In the genomic region with DNA sequence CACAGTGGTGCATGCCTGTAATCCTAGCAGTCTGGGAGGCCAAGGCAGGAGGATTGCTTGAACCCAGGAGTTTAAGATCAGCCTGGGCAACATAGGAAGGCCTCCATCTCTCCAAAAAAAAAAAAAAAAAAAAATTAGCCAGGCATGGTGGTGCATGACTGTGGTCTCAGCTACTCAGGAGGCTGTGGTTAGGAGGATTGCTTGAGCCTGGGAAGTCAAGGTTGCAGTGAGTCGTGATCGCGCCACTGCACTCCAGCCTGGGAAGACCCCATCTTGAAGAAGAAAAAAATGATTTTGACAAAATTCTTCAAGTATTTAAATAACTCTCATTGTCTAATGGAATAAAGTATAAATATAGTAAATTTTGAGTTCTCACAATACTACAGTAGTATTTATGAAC, we compare ENCODE assay signal across 20 cellular contexts.
"Had no signal": no experiment of that assay in that cellular context is flagged by ENCODE, and none has a peak within 500 bp of the region (broad histone marks: within the 10 kb centered on the region; RNA-seq: fewer than 3 reads in every experiment).

No MANE protein-coding gene starts in this region.

- ATAC-seq: activated T-cell treated with anti-CD3 and anti-CD28 coated beads, Interleukin-2, amount 50 U/mL, for 4 hours; left ventricle myocardium superior; right cardiac atrium; stimulated activated naive CD8-positive, alpha-beta T cell treated with anti-CD3 and anti-CD28 coated beads, Interleukin-15, amount 100 ng/mL, for 72 hours had no signal

- H3K36me3 ChIP-seq: colonic mucosa, neural progenitor cell, suprapubic skin, transverse colon, uterus had no signal

- H3K9ac ChIP-seq: neural progenitor cell had no signal

- H3K4me1 ChIP-seq: colonic mucosa, neural progenitor cell, suprapubic skin, transverse colon, uterus had no signal

- H3K9me3 ChIP-seq: colonic mucosa, suprapubic skin, transverse colon, uterus had no signal

- H2AFZ ChIP-seq: neural progenitor cell had no signal

- H3K4me3 ChIP-seq: colonic mucosa, neural progenitor cell, suprapubic skin, transverse colon, uterus had no signal

- DNase-seq: activated CD4-positive, alpha-beta T cell treated with anti-CD3 and anti-CD28 coated beads, Interleukin-2, amount 50 U/mL, for 1 hour; activated CD8-positive, alpha-beta memory T cell treated with anti-CD3 and anti-CD28 coated beads, Interleukin-2, amount 50 U/mL, for 4 hours; activated naive CD4-positive, alpha-beta T cell treated with anti-CD3 and anti-CD28 coated beads for 36 hours; activated T-cell treated with anti-CD3 and anti-CD28 coated beads, Interleukin-2, amount 50 U/mL, for 4 hours; anterior cingulate cortex; colonic mucosa; erythroblast; head of caudate nucleus; left ventricle myocardium superior; naive B cell; right cardiac atrium; small intestine; stimulated activated CD4-positive, alpha-beta T cell treated with anti-CD3 and anti-CD28 coated beads, Interleukin-15, amount 100 ng/mL, for 24 hours; stimulated activated CD4-positive, alpha-beta T cell treated with anti-CD3 and anti-CD28 coated beads, Interleukin-2, amount 100 ng/mL, for 48 hours; stimulated activated naive CD8-positive, alpha-beta T cell treated with anti-CD3 and anti-CD28 coated beads, Interleukin-15, amount 100 ng/mL, for 72 hours; T-helper 9 cell; transverse colon; uterus had no signal

- H3K27ac ChIP-seq: colonic mucosa, neural progenitor cell, suprapubic skin, transverse colon, uterus had no signal

- H3K27me3 ChIP-seq: colonic mucosa, neural progenitor cell, suprapubic skin, transverse colon, uterus had no signal

- H3K4me2 ChIP-seq: neural progenitor cell had no signal
